ENCODE assay signal across 8 cellular contexts in the genomic region with DNA sequence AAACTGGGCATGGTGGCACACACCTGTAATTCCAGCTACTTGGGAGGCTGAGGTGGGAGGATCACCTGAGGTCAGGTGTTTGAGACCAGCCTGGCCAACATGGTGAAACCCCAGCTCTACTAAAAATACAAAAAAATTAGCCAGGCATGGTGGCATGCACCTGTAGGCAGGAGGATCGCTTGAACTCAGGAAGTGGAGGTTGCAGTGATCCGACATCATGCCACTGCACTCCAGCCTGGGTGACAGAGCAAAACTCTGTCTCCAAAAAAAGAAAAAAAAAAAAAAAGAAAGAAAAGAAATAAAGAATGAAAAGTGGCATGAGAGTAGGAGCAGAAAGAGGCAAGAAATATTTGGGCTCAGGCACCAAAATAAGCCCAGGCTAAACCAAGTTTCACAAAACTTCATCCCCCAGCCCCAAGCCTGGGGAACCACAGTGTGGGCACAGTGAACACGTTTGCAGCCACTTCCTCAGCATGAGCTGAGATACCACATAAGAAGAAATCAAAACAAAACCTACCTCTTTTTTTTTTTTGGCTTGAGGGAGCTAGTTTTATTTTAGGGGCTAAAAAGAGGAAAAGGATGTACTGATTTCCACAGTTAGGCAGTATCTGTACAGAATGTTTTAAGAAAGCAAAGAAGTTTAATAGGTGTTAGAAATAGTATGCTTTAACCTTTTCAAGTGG. TPM values are rescaled to one million over a fixed set of nuclear protein-coding genes. Genes with fewer than 3 reads are reported as not detected.
DNase-seq lines count a peak whose midpoint lies in the region; ATAC-seq, FAIRE-seq and TF ChIP-seq lines count a peak whose summit lies in the region.
"Not testable (repeated sequence)": the region's sequence is repeated elsewhere in the genome, so short reads cannot be mapped to it uniquely, and the experiment has no call there.

No MANE protein-coding gene starts in this region.

- not testable (repeated sequence) for H3K4me3 Mint-ChIP-seq in progenitor cell of endocrine pancreas (ENCODE audit: low read depth)
- peak overlapping the region; percentile 69 for H3K4me3 Mint-ChIP-seq in stimulated activated naive CD8-positive, alpha-beta T cell treated with anti-CD3 and anti-CD28 coated beads, Interleukin-15, Interleukin-2, amounts not matched to agents 100 ng/mL and 50 ng/mL, for 24 hours

- RAD21 ChIA-PET in GM12878 (lab: Charles Lee; ENCODE audit: unreplicated experiment), result interaction anchor here (0.6 to 5.6 kb wide), 35 partner anchors 9 to 476 kb away, joined by 3 to 42 read pairs (median 5); partner anchors contain the start of genes ELL2 and RFESD

- not testable (repeated sequence) for BruUV-seq in GM12878 (replicated peaks; lab: Mats Ljungman, UMichigan)

- not testable (repeated sequence) for H3K36me3 Mint-ChIP-seq in progenitor cell of endocrine pancreas (ENCODE audit: insufficient read depth); stimulated activated naive CD8-positive, alpha-beta T cell treated with anti-CD3 and anti-CD28 coated beads, Interleukin-15, Interleukin-2, amounts not matched to agents 100 ng/mL and 50 ng/mL, for 24 hours (ENCODE audit: low read depth)

- POLR2A ChIA-PET in GM12878 (lab: Charles Lee), result interaction anchor here (0.5 to 3.6 kb wide), 16 partner anchors 8 to 117 kb away, joined by 3 to 20 read pairs (median 6); no protein-coding TSS in a partner anchor

- H3K4me1 Mint-ChIP-seq in progenitor cell of endocrine pancreas (ENCODE audit: low read depth), result peaks cover 15% of the 10 kb centered on the region
- peaks cover 85% of the 10 kb centered on the region for H3K4me1 Mint-ChIP-seq in stimulated activated naive CD8-positive, alpha-beta T cell treated with anti-CD3 and anti-CD28 coated beads, Interleukin-15, Interleukin-2, amounts not matched to agents 100 ng/mL and 50 ng/mL, for 24 hours (ENCODE audit: low read depth)

- TF ChIP-seq POLR2A in Peyer's patch (IDR thresholded peaks at IDR 0.05); GM12878 (IDR thresholded peaks at IDR 0.05; ENCODE audit: low read depth, low read length): not testable (repeated sequence)

- intact Hi-C loops in GM12878 (cut with micrococcal nuclease; ENCODE audit: unreplicated experiment), result not testable (repeated sequence)

- H3K27me3 Mint-ChIP-seq in progenitor cell of endocrine pancreas; stimulated activated naive CD8-positive, alpha-beta T cell treated with anti-CD3 and anti-CD28 coated beads, Interleukin-15, Interleukin-2, amounts not matched to agents 100 ng/mL and 50 ng/mL, for 24 hours: not testable (repeated sequence)

- H3K9me3 Mint-ChIP-seq in progenitor cell of endocrine pancreas (ENCODE audit: low read depth), result peaks cover 10% of the 10 kb centered on the region
- H3K9me3 Mint-ChIP-seq in stimulated activated naive CD8-positive, alpha-beta T cell treated with anti-CD3 and anti-CD28 coated beads, Interleukin-15, Interleukin-2, amounts not matched to agents 100 ng/mL and 50 ng/mL, for 24 hours, result not testable (repeated sequence)

- in situ Hi-C loops in GM12878 (cut with MboI), result not testable (repeated sequence)

- H3K27ac ChIP-seq in Peyer's patch (peak overlapping the region in 1 of 4 donors; percentile 49), GM12878 (ENCODE audit: control insufficient read depth, insufficient read depth) (peak overlapping the region; percentile 82)

- H4K20me1 ChIP-seq in GM12878 (ENCODE audit: control insufficient read depth, insufficient read depth), result not testable (repeated sequence)

- not testable (repeated sequence) for H3K4me1 ChIP-seq in Peyer's patch
- peaks cover 24% of the 10 kb centered on the region for H3K4me1 ChIP-seq in GM12878 (ENCODE audit: control insufficient read depth, insufficient read depth, low read length)

- not testable (repeated sequence) for H3K9ac ChIP-seq in GM12878 (ENCODE audit: control insufficient read depth, insufficient read depth, low read length)

- peak; percentile 76 for FAIRE-seq in GM18507 (lab: Jason Lieb, UNC)
- not testable (repeated sequence) for FAIRE-seq in GM12878 (lab: Jason Lieb, UNC)

- H3K4me2 ChIP-seq in GM12878 (ENCODE audit: control insufficient read depth, insufficient read depth), result peak overlapping the region; percentile 79

- not testable (repeated sequence) for H3K9me3 ChIP-seq in Peyer's patch; GM12878 (replicated peaks; ENCODE audit: control insufficient read depth, insufficient read depth, low read length)

- not testable (repeated sequence) for H3K36me3 ChIP-seq in Peyer's patch; GM12878 (ENCODE audit: control insufficient read depth in 2 of 2, insufficient read depth in 2 of 2, low read length in 1 of 2)

- not testable (repeated sequence) for TF ChIP-seq RAD21 in GM12878 (IDR thresholded peaks at IDR 0.05; ENCODE audit: insufficient read depth, low read depth, low read length)

- not testable (repeated sequence) for H3K27me3 ChIP-seq in Peyer's patch; GM12878 (replicated peaks in 1 of 2; ENCODE audit: control insufficient read depth in 2 of 2, insufficient read depth in 2 of 2, low read length in 1 of 2)

- SMC1A ChIA-PET in GM12878 (lab: Charles Lee; ENCODE audit: uncharacterized antibody, unreplicated experiment), result interaction anchor here (0.6 to 8.1 kb wide), 37 partner anchors 8 to 467 kb away, joined by 3 to 62 read pairs (median 5); partner anchors contain the start of gene GLRX

- CTCF ChIA-PET in GM12878 (lab: Yijun Ruan, JAX), result interaction anchor here (0.9 to 3.8 kb wide), 25 partner anchors 8 to 570 kb away, joined by 3 to 23 read pairs (median 3); no protein-coding TSS in a partner anchor

- not testable (repeated sequence) for DNase-seq in GM18507 (ENCODE audit: extremely low spot score, insufficient read length, low read depth); progenitor cell of endocrine pancreas (ENCODE audit: low spot score, unreplicated experiment)
- peak in 2 of 3 donors; percentile 64 to 72 for DNase-seq in Peyer's patch
- DNase-seq in activated CD8-positive, alpha-beta memory T cell treated with anti-CD3 and anti-CD28 coated beads for 24 hours, result peak; percentile 72
- DNase-seq in GM12878 (ENCODE audit: low read depth, low spot score), result peak; percentile 72

- H2AFZ ChIP-seq in GM12878 (ENCODE audit: control insufficient read depth, low read depth, low read length), result not testable (repeated sequence)

- ATAC-seq in GM21515 (IDR thresholded peaks at IDR 0.05; ENCODE audit: unreplicated experiment) (peak; percentile 39), HG03175 (IDR thresholded peaks at IDR 0.05; ENCODE audit: unreplicated experiment) (peak; percentile 48), GM12878 (peak; percentile 76)

- peak overlapping the region; percentile 41 for H3K27ac Mint-ChIP-seq in progenitor cell of endocrine pancreas
- H3K27ac Mint-ChIP-seq in stimulated activated naive CD8-positive, alpha-beta T cell treated with anti-CD3 and anti-CD28 coated beads, Interleukin-15, Interleukin-2, amounts not matched to agents 100 ng/mL and 50 ng/mL, for 24 hours, result peak overlapping the region; percentile 98

- H3K79me2 ChIP-seq in GM12878 (ENCODE audit: control insufficient read depth, insufficient read depth, low read length), result not testable (repeated sequence)

- TF ChIP-seq EP300 in GM12878 (IDR thresholded peaks at IDR 0.05; ENCODE audit: borderline replicate concordance in 1 of 2, control insufficient read depth in 1 of 2, low read depth in 2 of 2, low read length in 2 of 2), result peak; percentile 34 to 56; a peak in 1 of 4 replicates

- not testable (repeated sequence) for TF ChIP-seq CTCF in Peyer's patch (IDR thresholded peaks at IDR 0.05); GM12878 (IDR thresholded peaks at IDR 0.05 in 2 of 3, conservative IDR thresholded peaks at IDR 0.05 in 1 of 3; ENCODE audit: control insufficient read depth in 2 of 3, extremely low read depth in 1 of 3, insufficient read depth in 1 of 3, low read depth in 3 of 3, low read length in 3 of 3); progenitor cell of endocrine pancreas (IDR thresholded peaks at IDR 0.05; ENCODE audit: unreplicated experiment)

- WGBS in GM12878 (ENCODE audit: insufficient coverage, insufficient replicate concordance, low lambda C conversion rate, missing lambda C conversion rate), result 0% methylated on average over 3 of the region's 3 CpGs

- not testable (repeated sequence) for H3K4me3 ChIP-seq in Peyer's patch, GM12878

TF ChIP-seq in GM12878, 131 proteins besides CTCF, POLR2A, EP300 and RAD21 (continues in another document):
- TF ChIP-seq TCF7 (IDR thresholded peaks at IDR 0.05; ENCODE audit: borderline replicate concordance), result 0 out of 2 replicates have a peak, but pooled peaks have one; percentile 71

RNA-seq across cellular contexts. Expression of gene GLRX, which starts 46.8 kb away (rescaled TPM):
- total RNA-seq in Peyer's patch (100 to 1,000 TPM; 126 to 311 (median 181) TPM), GM12878 (2014; rRNA removed) (103 and 127 TPM in 2 replicates), GM12878 (2014; rRNA removed; fragmentation: Illumina TruSeq; extraction: Trizol) (63.0 and 66.7 TPM in 2 replicates), GM12878 (2021) (80.0 and 80.2 TPM in 2 replicates), progenitor cell of endocrine pancreas (11.6 and 12.7 TPM in 2 replicates)
- total RNA-seq in GM12878 (2013; cell fraction: nucleolus; rRNA removed), result 41.5 and 42.2 TPM in 2 replicates
- 58.0 TPM for polyA plus RNA-seq in GM12878 (2011; ENCODE audit: low read depth)
- polyA plus RNA-seq in GM12878 (2011; rRNA removed) (188 and 194 TPM in 2 replicates), GM12878 (2014; fragmentation: Illumina TruSeq; extraction: Trizol) (130 and 179 TPM in 2 replicates), GM12878 (2014; fragmentation: Nextera tagmentation; extraction: Ambion mirVana) (100 to 1,000 TPM; 311 to 366 TPM), GM12878 (2014; rRNA removed) (195 and 236 TPM in 2 replicates), GM12878 (2016; fragmentation: Nextera tagmentation; extraction: Ambion mirVana) (100 to 1,000 TPM; 185 to 187 TPM)
- 89.8 and 172 TPM in 2 replicates for polyA plus RNA-seq in GM12878 (2011; cell fraction: cytosol; rRNA removed)
- polyA plus RNA-seq in GM12878 (2011; cell fraction: nucleus; rRNA removed), result 74.7 and 110 TPM in 2 replicates
- polyA plus RNA-seq in GM12878 (2012), result 135 and 145 TPM in 2 replicates
- polyA minus RNA-seq in GM12878 (2011; rRNA and poly(A)+ RNA removed), result 69.4 and 81.1 TPM in 2 replicates
- polyA minus RNA-seq in GM12878 (2011; cell fraction: cytosol; rRNA and poly(A)+ RNA removed), result 9.3 and 12.3 TPM in 2 replicates
- polyA minus RNA-seq in GM12878 (2011; cell fraction: nucleus; rRNA and poly(A)+ RNA removed), result 41.7 and 62.0 TPM in 2 replicates
